ENCODE assay signal across 1 cellular context in the genomic region with DNA sequence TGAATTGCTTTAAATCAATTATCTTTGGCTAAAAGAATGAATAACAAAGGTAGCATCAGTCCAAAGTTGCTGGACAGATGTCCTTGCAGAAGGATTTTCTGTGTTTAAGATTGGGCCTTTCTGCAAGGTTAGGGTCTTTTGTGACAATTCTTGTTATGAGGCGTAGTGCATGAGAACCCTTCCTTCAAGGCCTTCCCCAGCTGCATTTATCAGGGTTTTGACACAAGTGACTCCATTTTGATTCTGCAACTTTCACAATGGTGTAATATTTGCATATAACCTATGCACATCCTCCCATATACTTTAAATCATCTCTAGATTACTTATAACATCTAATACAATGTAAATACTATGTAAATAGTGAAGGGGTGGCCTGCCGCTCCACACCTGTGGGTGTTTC.
TF ChIP-seq lines count a peak whose summit lies in the region.

No MANE protein-coding gene starts in this region.

TF ChIP-seq in K562, 482 proteins besides CTCF, POLR2A, EP300 and RAD21 (continued from another document):
- TF ChIP-seq MEF2D (tag; conservative IDR thresholded peaks at IDR 0.05; ENCODE audit: low read depth) (0 out of 2 replicates have a peak, but pooled peaks have one; percentile 39), PHTF2 (CRISPR knock-in tag; IDR thresholded peaks at IDR 0.05) (no peak), LEF1 (IDR thresholded peaks at IDR 0.05) (no peak), ZBED1 (IDR thresholded peaks at IDR 0.05) (no peak), NR2F6 (CRISPR knock-in tag; IDR thresholded peaks at IDR 0.05) (no peak), ZNF263 (CRISPR knock-in tag; IDR thresholded peaks at IDR 0.05; ENCODE audit: borderline replicate concordance) (no peak), HDAC8 (tag; IDR thresholded peaks at IDR 0.05) (no peak), MED1 (CRISPR knock-in tag; IDR thresholded peaks at IDR 0.05; ENCODE audit: borderline replicate concordance) (no peak), POLR2AphosphoS2 (IDR thresholded peaks at IDR 0.05; ENCODE audit: low read length) (no peak), GABPB1 (CRISPR knock-in tag; IDR thresholded peaks at IDR 0.05) (no peak), GATA2 (CRISPR knock-in tag; IDR thresholded peaks at IDR 0.05) (no peak), ZNF696 (CRISPR knock-in tag; conservative IDR thresholded peaks at IDR 0.05) (no peak), SAFB (IDR thresholded peaks at IDR 0.05; ENCODE audit: borderline replicate concordance, low read depth, low read length) (no peak), CTBP1 (IDR thresholded peaks at IDR 0.05; ENCODE audit: borderline replicate concordance) (no peak), RAD51 (IDR thresholded peaks at IDR 0.05; ENCODE audit: borderline replicate concordance, low read depth) (no peak), SRSF7 (optimal IDR thresholded peaks at IDR 0.05; ENCODE audit: low read depth, low read length) (no peak), CSDE1 (IDR thresholded peaks at IDR 0.05) (no peak), YY1 (IDR thresholded peaks at IDR 0.05; ENCODE audit: borderline replicate concordance in 1 of 3, control insufficient read depth in 1 of 3, extremely low read depth in 1 of 3, insufficient read depth in 3 of 3, insufficient read length in 1 of 3, insufficient replicate concordance in 2 of 3, low read depth in 1 of 3, low read length in 2 of 3) (no peak), ZNF24 (IDR thresholded peaks at IDR 0.05) (no peak), SIX5 (IDR thresholded peaks at IDR 0.05; ENCODE audit: borderline replicate concordance in 1 of 2, insufficient read depth in 1 of 2, low read depth in 1 of 2, low read length in 2 of 2) (no peak), KLF1 (tag; IDR thresholded peaks at IDR 0.05) (no peak), IRF2 (CRISPR knock-in tag; IDR thresholded peaks at IDR 0.05) (no peak), HDAC2 (IDR thresholded peaks at IDR 0.05) (no peak), FOXA3 (CRISPR knock-in tag; conservative IDR thresholded peaks at IDR 0.05 in 1 of 2, IDR thresholded peaks at IDR 0.05 in 1 of 2) (no peak), NFIX (CRISPR knock-in tag; IDR thresholded peaks at IDR 0.05; ENCODE audit: low read depth) (no peak)
- TF ChIP-seq, protein P1, sequence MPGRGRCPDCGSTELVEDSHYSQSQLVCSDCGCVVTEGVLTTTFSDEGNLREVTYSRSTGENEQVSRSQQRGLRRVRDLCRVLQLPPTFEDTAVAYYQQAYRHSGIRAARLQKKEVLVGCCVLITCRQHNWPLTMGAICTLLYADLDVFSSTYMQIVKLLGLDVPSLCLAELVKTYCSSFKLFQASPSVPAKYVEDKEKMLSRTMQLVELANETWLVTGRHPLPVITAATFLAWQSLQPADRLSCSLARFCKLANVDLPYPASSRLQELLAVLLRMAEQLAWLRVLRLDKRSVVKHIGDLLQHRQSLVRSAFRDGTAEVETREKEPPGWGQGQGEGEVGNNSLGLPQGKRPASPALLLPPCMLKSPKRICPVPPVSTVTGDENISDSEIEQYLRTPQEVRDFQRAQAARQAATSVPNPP (IDR thresholded peaks at IDR 0.05; ENCODE audit: borderline replicate concordance, insufficient read depth, insufficient read length), result no peak
- TF ChIP-seq, protein P2, sequence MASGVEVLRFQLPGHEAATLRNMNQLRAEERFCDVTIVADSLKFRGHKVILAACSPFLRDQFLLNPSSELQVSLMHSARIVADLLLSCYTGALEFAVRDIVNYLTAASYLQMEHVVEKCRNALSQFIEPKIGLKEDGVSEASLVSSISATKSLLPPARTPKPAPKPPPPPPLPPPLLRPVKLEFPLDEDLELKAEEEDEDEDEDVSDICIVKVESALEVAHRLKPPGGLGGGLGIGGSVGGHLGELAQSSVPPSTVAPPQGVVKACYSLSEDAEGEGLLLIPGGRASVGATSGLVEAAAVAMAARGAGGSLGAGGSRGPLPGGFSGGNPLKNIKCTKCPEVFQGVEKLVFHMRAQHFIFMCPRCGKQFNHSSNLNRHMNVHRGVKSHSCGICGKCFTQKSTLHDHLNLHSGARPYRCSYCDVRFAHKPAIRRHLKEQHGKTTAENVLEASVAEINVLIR (CRISPR knock-in tag; IDR thresholded peaks at IDR 0.05), result 0 out of 2 replicates have a peak, but pooled peaks have one; percentile 24
- TF ChIP-seq, protein P3, sequence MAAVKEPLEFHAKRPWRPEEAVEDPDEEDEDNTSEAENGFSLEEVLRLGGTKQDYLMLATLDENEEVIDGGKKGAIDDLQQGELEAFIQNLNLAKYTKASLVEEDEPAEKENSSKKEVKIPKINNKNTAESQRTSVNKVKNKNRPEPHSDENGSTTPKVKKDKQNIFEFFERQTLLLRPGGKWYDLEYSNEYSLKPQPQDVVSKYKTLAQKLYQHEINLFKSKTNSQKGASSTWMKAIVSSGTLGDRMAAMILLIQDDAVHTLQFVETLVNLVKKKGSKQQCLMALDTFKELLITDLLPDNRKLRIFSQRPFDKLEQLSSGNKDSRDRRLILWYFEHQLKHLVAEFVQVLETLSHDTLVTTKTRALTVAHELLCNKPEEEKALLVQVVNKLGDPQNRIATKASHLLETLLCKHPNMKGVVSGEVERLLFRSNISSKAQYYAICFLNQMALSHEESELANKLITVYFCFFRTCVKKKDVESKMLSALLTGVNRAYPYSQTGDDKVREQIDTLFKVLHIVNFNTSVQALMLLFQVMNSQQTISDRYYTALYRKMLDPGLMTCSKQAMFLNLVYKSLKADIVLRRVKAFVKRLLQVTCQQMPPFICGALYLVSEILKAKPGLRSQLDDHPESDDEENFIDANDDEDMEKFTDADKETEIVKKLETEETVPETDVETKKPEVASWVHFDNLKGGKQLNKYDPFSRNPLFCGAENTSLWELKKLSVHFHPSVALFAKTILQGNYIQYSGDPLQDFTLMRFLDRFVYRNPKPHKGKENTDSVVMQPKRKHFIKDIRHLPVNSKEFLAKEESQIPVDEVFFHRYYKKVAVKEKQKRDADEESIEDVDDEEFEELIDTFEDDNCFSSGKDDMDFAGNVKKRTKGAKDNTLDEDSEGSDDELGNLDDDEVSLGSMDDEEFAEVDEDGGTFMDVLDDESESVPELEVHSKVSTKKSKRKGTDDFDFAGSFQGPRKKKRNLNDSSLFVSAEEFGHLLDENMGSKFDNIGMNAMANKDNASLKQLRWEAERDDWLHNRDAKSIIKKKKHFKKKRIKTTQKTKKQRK (IDR thresholded peaks at IDR 0.05; ENCODE audit: borderline replicate concordance, low read depth, low read length), result no peak
- TF ChIP-seq, protein P4, sequence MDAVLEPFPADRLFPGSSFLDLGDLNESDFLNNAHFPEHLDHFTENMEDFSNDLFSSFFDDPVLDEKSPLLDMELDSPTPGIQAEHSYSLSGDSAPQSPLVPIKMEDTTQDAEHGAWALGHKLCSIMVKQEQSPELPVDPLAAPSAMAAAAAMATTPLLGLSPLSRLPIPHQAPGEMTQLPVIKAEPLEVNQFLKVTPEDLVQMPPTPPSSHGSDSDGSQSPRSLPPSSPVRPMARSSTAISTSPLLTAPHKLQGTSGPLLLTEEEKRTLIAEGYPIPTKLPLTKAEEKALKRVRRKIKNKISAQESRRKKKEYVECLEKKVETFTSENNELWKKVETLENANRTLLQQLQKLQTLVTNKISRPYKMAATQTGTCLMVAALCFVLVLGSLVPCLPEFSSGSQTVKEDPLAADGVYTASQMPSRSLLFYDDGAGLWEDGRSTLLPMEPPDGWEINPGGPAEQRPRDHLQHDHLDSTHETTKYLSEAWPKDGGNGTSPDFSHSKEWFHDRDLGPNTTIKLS (IDR thresholded peaks at IDR 0.05; ENCODE audit: borderline replicate concordance, low read depth), result no peak
